ENCODE assay signal across 8 cellular contexts in the genomic region with DNA sequence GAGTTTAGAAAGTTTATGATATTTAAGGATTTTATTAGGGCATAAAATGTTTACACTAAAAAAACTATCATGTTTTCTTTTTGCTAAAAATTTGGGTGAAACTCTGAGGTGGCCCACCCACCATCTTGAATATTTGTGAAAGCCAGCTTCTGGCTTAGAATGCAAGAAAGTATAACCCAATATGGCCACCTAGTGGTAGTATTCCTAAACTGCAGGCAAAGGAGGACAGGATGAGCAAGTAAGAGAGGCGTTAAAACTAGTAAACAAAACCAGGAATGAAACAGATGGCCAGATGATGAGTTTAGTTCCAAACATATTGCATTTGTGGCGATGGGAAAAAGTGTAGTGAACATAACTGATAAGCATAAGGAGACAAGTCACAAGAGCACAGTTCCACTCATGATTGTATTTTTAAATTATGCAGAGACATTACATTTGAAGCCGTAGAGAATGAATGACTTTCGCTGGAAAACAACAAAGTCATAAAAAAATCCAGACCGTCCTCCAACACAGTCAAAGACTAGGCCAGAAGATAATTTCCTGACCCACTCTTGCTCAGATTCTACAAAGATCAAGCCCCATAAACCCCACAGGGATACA.
DNase-seq lines count a peak whose midpoint lies in the region; ATAC-seq and TF ChIP-seq lines count a peak whose summit lies in the region.

No MANE protein-coding gene starts in this region.

- intact Hi-C loops in activated T-helper 2 cell treated with anti-CD3 and anti-CD28 coated beads, Interferon-gamma antibody, Interleukin-2, Interleukin-4, amounts not matched to agents 10 μg/mL and 5 μg/mL and 100 μg/mL, durations not matched to agents 14 hours and 24 hours and 36 hours (cut with micrococcal nuclease) = loop anchor here (1.0 kb wide), 2 partner anchors 57 to 198 kb away; no protein-coding TSS in a partner anchor

- no peaks in the 10 kb centered on the region for H3K36me3 ChIP-seq in CD8-positive, alpha-beta memory T cell (ENCODE audit: insufficient read depth, low read length)

- peak in 4 of 5 donors; percentile 6 to 52 (median 38) for DNase-seq in CD8-positive, alpha-beta memory T cell
- DNase-seq in NCI-H82 (lab: John Stamatoyannopoulos, UW) (peak; percentile 93), glutamatergic neuron (no peak), pulmonary artery endothelial cell (ENCODE audit: low read depth, low spot score) (peak; percentile 37)
- DNase-seq in activated T-helper 2 cell treated with anti-CD3 and anti-CD28 coated beads, Interferon-gamma antibody, Interleukin-2, Interleukin-4, amounts not matched to agents 10 μg/mL and 5 μg/mL and 100 μg/mL, durations not matched to agents 14 hours and 24 hours and 36 hours (ENCODE audit: low spot score) = peak; percentile 28
- DNase-seq in activated CD8-positive, alpha-beta memory T cell treated with anti-CD3 and anti-CD28 coated beads, Interleukin-2, amount 50 U/mL, for 48 hours = no peak

- peaks cover 0 to under 1% (median 0%) of the 10 kb centered on the region in 5 donors for H3K9me3 Mint-ChIP-seq in CD8-positive, alpha-beta memory T cell
- H3K9me3 Mint-ChIP-seq in activated T-helper 2 cell treated with anti-CD3 and anti-CD28 coated beads, Interferon-gamma antibody, Interleukin-2, Interleukin-4, amounts not matched to agents 10 μg/mL and 5 μg/mL and 100 μg/mL, durations not matched to agents 14 hours and 24 hours and 36 hours = peaks cover 5% of the 10 kb centered on the region
- H3K9me3 Mint-ChIP-seq in glutamatergic neuron (ENCODE audit: unreplicated experiment) = peaks cover 2% of the 10 kb centered on the region

- H3K27me3 Mint-ChIP-seq in CD8-positive, alpha-beta memory T cell = no peaks in the 10 kb centered on the region
- H3K27me3 Mint-ChIP-seq in activated T-helper 2 cell treated with anti-CD3 and anti-CD28 coated beads, Interferon-gamma antibody, Interleukin-2, Interleukin-4, amounts not matched to agents 10 μg/mL and 5 μg/mL and 100 μg/mL, durations not matched to agents 14 hours and 24 hours and 36 hours (ENCODE audit: low read depth) = no peaks in the 10 kb centered on the region
- peaks cover 2% of the 10 kb centered on the region for H3K27me3 Mint-ChIP-seq in glutamatergic neuron (ENCODE audit: unreplicated experiment)

- peak overlapping the region in 1 of 8 donors; percentile 10 for H3K27ac Mint-ChIP-seq in CD8-positive, alpha-beta memory T cell
- H3K27ac Mint-ChIP-seq in activated T-helper 2 cell treated with anti-CD3 and anti-CD28 coated beads, Interferon-gamma antibody, Interleukin-2, Interleukin-4, amounts not matched to agents 10 μg/mL and 5 μg/mL and 100 μg/mL, durations not matched to agents 14 hours and 24 hours and 36 hours = no peak overlapping the region
- H3K27ac Mint-ChIP-seq in glutamatergic neuron (ENCODE audit: unreplicated experiment) = peak overlapping the region; percentile 68

- POLR2A ChIA-PET in CD8-positive, alpha-beta memory T cell (lab: Charles Lee) = no interaction called here

- H3K9me3 ChIP-seq in CD8-positive, alpha-beta memory T cell (ENCODE audit: low read length) = no peaks in the 10 kb centered on the region

- H3K4me1 ChIP-seq in CD8-positive, alpha-beta memory T cell (ENCODE audit: insufficient read depth, low read length) = no peaks in the 10 kb centered on the region

- CTCF ChIA-PET in CD8-positive, alpha-beta memory T cell (lab: Charles Lee) = interaction anchor here (0.8 to 1.4 kb wide), 3 partner anchors 26 to 198 kb away, joined by 3 to 5 read pairs (median 4); no protein-coding TSS in a partner anchor

- no peak overlapping the region for H3K4me3 ChIP-seq in CD8-positive, alpha-beta memory T cell (ENCODE audit: low read length)

- peak; percentile 92 for TF ChIP-seq CTCF in glutamatergic neuron (IDR thresholded peaks at IDR 0.05; ENCODE audit: partially characterized antibody, unreplicated experiment)

- no peak overlapping the region for H3K4me3 Mint-ChIP-seq in CD8-positive, alpha-beta memory T cell
- no peak overlapping the region for H3K4me3 Mint-ChIP-seq in activated T-helper 2 cell treated with anti-CD3 and anti-CD28 coated beads, Interferon-gamma antibody, Interleukin-2, Interleukin-4, amounts not matched to agents 10 μg/mL and 5 μg/mL and 100 μg/mL, durations not matched to agents 14 hours and 24 hours and 36 hours (ENCODE audit: low read depth)
- no peak overlapping the region for H3K4me3 Mint-ChIP-seq in glutamatergic neuron (ENCODE audit: unreplicated experiment)

- H3K36me3 Mint-ChIP-seq in CD8-positive, alpha-beta memory T cell = peaks cover 8 to 16% (median 16%) of the 10 kb centered on the region in 3 donors
- peaks cover 11% of the 10 kb centered on the region for H3K36me3 Mint-ChIP-seq in activated T-helper 2 cell treated with anti-CD3 and anti-CD28 coated beads, Interferon-gamma antibody, Interleukin-2, Interleukin-4, amounts not matched to agents 10 μg/mL and 5 μg/mL and 100 μg/mL, durations not matched to agents 14 hours and 24 hours and 36 hours (ENCODE audit: low read depth)
- H3K36me3 Mint-ChIP-seq in glutamatergic neuron (ENCODE audit: unreplicated experiment) = peaks cover 5% of the 10 kb centered on the region

- ATAC-seq in GM18867 (IDR thresholded peaks at IDR 0.05; ENCODE audit: unreplicated experiment) = peak; percentile 73
- peak; percentile 72 for ATAC-seq in HG03469 (IDR thresholded peaks at IDR 0.05; ENCODE audit: unreplicated experiment)

- no peak overlapping the region for H3K27ac ChIP-seq in CD8-positive, alpha-beta memory T cell (ENCODE audit: low read depth, low read length)

- H3K27me3 ChIP-seq in CD8-positive, alpha-beta memory T cell (ENCODE audit: insufficient read depth, low read length, poor library complexity, severe bottlenecking) = no peaks in the 10 kb centered on the region

- peaks cover 0 to 4% (median 0%) of the 10 kb centered on the region in 3 donors for H3K4me1 Mint-ChIP-seq in CD8-positive, alpha-beta memory T cell
- H3K4me1 Mint-ChIP-seq in activated T-helper 2 cell treated with anti-CD3 and anti-CD28 coated beads, Interferon-gamma antibody, Interleukin-2, Interleukin-4, amounts not matched to agents 10 μg/mL and 5 μg/mL and 100 μg/mL, durations not matched to agents 14 hours and 24 hours and 36 hours (ENCODE audit: low read depth) = peaks cover 2% of the 10 kb centered on the region
- peaks cover 3% of the 10 kb centered on the region for H3K4me1 Mint-ChIP-seq in glutamatergic neuron (ENCODE audit: low read depth, unreplicated experiment)

Comparison
In these comparisons a context has a peak if more than half of its experiments do, and no peak if none do; other contexts are left out.
1. DNase-seq: peak in CD8-positive, alpha-beta memory T cell (4 of 5), NCI-H82 (single experiment), activated T-helper 2 cell treated with anti-CD3 and anti-CD28 coated beads, Interferon-gamma antibody, Interleukin-2, Interleukin-4, amounts not matched to agents 10 μg/mL and 5 μg/mL and 100 μg/mL, durations not matched to agents 14 hours and 24 hours and 36 hours (single experiment) and pulmonary artery endothelial cell (single experiment); none in glutamatergic neuron (single experiment) and activated CD8-positive, alpha-beta memory T cell treated with anti-CD3 and anti-CD28 coated beads, Interleukin-2, amount 50 U/mL, for 48 hours (single experiment).